10 cellular contexts compared by ENCODE assay signal in the genomic region with DNA sequence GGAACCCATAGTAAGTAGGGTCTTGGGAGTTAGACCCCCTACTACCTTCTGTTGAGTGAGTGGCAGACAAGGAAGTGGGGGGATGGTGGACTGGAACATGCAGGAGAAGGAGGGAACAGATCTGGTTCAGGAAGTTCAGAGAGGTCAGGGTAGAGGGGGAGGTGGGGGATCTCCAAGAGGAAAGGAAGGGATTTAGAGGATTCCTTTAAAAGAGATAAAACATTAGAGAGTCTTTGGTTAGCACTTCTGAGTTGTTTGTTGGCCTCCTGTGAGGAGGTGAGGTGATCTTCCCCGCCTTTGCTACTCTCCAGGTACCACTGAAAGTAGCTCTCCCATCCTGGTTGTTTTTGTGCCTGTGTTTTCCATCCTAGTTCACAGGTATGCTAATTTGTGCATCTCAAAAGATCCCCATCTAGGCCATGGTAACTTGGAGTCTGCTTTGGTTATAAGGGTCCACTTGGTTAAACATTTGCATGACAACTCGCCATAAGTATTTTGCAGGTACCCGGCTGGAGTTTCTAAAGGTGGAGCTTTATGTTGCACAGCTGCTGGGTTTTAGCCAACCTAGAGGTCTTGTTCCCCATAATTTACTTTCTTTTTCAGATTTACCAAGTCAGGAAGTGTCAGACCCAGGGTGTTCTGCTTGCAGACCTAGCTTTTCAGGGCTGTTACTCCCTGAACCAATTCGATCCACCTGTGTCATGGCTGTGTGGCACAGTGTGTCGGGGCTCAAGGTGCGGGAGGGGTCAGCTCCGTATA.
A peak's percentile ranks its signal among the peaks of the same experiment; 100 is the strongest.
DNase-seq lines count a peak whose midpoint lies in the region; ATAC-seq and TF ChIP-seq lines count a peak whose summit lies in the region.
"Had no signal": no experiment of that assay in that cellular context is flagged by ENCODE, and none has a peak within 500 bp of the region (broad histone marks: within the 10 kb centered on the region; RNA-seq: fewer than 3 reads in every experiment).

No MANE protein-coding gene starts in this region.

- DNase-seq in GM19238 (ENCODE audit: insufficient read length, low spot score) (peak; percentile 30), DMS53 treated with DMSO at 0.1 percent for 48 hours (lab: John Stamatoyannopoulos, UW; ENCODE audit: unreplicated experiment) (no peak), DMS53 (lab: John Stamatoyannopoulos, UW) (no peak), ovary (no peak), omental fat pad (ENCODE audit: low spot score) (no peak)
- DNase-seq in activated CD8-positive, alpha-beta T cell treated with anti-CD3 and anti-CD28 coated beads for 36 hours: peak; percentile 12
- DNase-seq: midbrain had no signal

- ATAC-seq in HG03039 (IDR thresholded peaks at IDR 0.05; ENCODE audit: unreplicated experiment): peak; percentile 72
- peak; percentile 77 for ATAC-seq in activated CD8-positive, alpha-beta T cell treated with anti-CD3 and anti-CD28 coated beads for 36 hours
- ATAC-seq in omental fat pad (ENCODE audit: low FRiP score): no peak

- H3K4me3 ChIP-seq in GM08714 (ENCODE audit: low read length) (peak overlapping the region; percentile 36; the same call in 1 of the 2 replicates), ovary (no peak overlapping the region)

- intact Hi-C loops in activated CD8-positive, alpha-beta T cell treated with anti-CD3 and anti-CD28 coated beads for 36 hours (cut with micrococcal nuclease): no loop called here
- intact Hi-C loops in ovary (cut with DNase I): no loop called here

- no peaks in the 10 kb centered on the region for H3K27me3 Mint-ChIP-seq in activated CD8-positive, alpha-beta T cell treated with anti-CD3 and anti-CD28 coated beads for 36 hours

- WGBS in ovary, 3 donors: 94 to 97% (median 94%) methylated on average over 7 of the region's 7 CpGs

- no peak overlapping the region for H3K4me3 Mint-ChIP-seq in activated CD8-positive, alpha-beta T cell treated with anti-CD3 and anti-CD28 coated beads for 36 hours
- H3K4me3 Mint-ChIP-seq: brain had no signal

- H3K27ac Mint-ChIP-seq in activated CD8-positive, alpha-beta T cell treated with anti-CD3 and anti-CD28 coated beads for 36 hours: peak overlapping the region; percentile 36

- no peak for TF ChIP-seq POLR2A in ovary (IDR thresholded peaks at IDR 0.05)

- no peak overlapping the region for H3K27ac ChIP-seq in ovary

- peaks cover 5% of the 10 kb centered on the region for H3K4me1 ChIP-seq in ovary (ENCODE audit: insufficient read depth)

- CTCF ChIA-PET in activated CD8-positive, alpha-beta T cell treated with anti-CD3 and anti-CD28 coated beads for 36 hours (lab: Charles Lee): interaction anchor here (1.1 to 1.4 kb wide), 2 partner anchors 21 to 53 kb away, joined by 3 read pairs; no protein-coding TSS in a partner anchor

- peaks cover 3% of the 10 kb centered on the region for H3K9me3 Mint-ChIP-seq in activated CD8-positive, alpha-beta T cell treated with anti-CD3 and anti-CD28 coated beads for 36 hours
- H3K9me3 Mint-ChIP-seq: brain had no signal

- H3K4me1 Mint-ChIP-seq in activated CD8-positive, alpha-beta T cell treated with anti-CD3 and anti-CD28 coated beads for 36 hours (ENCODE audit: low read depth): peaks cover 50% of the 10 kb centered on the region

- no peak for TF ChIP-seq EP300 in ovary (IDR thresholded peaks at IDR 0.05)

- H3K36me3 ChIP-seq in ovary: no peaks in the 10 kb centered on the region

- POLR2A ChIA-PET in activated CD8-positive, alpha-beta T cell treated with anti-CD3 and anti-CD28 coated beads for 36 hours (lab: Charles Lee): interaction anchor here (1.2 to 1.4 kb wide), 2 partner anchors 10 to 44 kb away, joined by 3 to 4 read pairs; no protein-coding TSS in a partner anchor

- H3K36me3 Mint-ChIP-seq in activated CD8-positive, alpha-beta T cell treated with anti-CD3 and anti-CD28 coated beads for 36 hours (ENCODE audit: low read depth): no peaks in the 10 kb centered on the region
- H3K36me3 Mint-ChIP-seq: brain had no signal

- TF ChIP-seq CTCF in activated CD8-positive, alpha-beta T cell treated with anti-CD3 and anti-CD28 coated beads for 36 hours (IDR thresholded peaks at IDR 0.05): no peak
- TF ChIP-seq CTCF in ovary (IDR thresholded peaks at IDR 0.05) (no peak), omental fat pad (IDR thresholded peaks at IDR 0.05) (no peak)

- no peaks in the 10 kb centered on the region for H3K27me3 ChIP-seq in ovary

- H3K9me3 ChIP-seq in ovary: no peaks in the 10 kb centered on the region

Comparison
In these comparisons a context has a peak if more than half of its experiments do, and no peak if none do; other contexts are left out.
1. DNase-seq: peak in GM19238 (single experiment) and activated CD8-positive, alpha-beta T cell treated with anti-CD3 and anti-CD28 coated beads for 36 hours (single experiment); none in DMS53 treated with DMSO at 0.1 percent for 48 hours (single experiment), DMS53 (single experiment), ovary (0 of 5) and omental fat pad (single experiment).